Comparison of ENCODE assay signal across 9 cellular contexts in the genomic region with DNA sequence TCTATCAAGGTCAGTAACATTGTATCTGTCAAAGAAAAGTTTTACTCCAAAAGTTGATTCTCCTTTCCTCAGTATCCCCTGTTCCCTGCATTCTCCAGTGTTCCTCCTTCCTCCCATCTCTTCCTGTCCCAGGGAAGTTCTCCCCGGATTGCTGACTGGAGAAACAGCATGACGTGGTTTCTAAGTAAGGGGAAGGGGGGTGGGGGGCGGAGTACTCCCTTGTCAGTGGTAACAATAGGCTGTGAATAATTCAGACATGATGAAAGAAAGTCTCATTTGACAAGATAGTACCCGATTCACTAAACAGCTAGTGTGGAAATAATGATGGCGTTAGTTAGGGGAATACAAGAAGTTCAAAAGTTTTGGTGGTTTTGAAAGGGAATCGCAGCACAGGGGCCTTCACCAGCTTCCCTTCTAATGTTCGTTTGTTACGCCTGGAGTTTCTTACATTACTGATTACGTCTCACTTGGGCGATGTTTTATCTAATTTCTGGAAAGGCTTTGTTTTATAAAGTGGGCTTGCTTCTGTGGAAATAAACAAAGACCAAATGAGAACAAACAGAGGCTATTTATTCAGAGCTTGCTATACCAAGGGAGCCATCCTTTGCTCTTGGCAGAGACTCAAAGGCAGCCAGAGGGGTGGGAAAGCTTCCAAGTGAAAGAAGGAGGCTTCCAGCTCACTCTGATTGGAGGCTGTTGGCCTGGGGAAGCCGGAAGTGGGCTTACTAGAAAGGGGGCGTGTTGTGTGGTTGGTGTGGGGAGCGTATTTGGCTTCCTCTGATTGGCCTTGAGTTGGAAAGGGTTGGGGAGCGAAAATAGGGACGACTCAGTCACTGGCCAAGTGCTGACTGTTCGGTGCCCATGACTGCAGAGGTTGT.
DNase-seq lines count a peak whose midpoint lies in the region; ATAC-seq lines count a peak whose summit lies in the region.
"Had no signal": no experiment of that assay in that cellular context is flagged by ENCODE, and none has a peak within 500 bp of the region (broad histone marks: within the 10 kb centered on the region; RNA-seq: fewer than 3 reads in every experiment).

No MANE protein-coding gene starts in this region.

- H3K9ac ChIP-seq in muscle layer of colon (ENCODE audit: low read length) = no peak overlapping the region

- H3K4me3 ChIP-seq in muscle layer of colon (ENCODE audit: low read depth in 1 of 2, low read length in 2 of 2) = no peak overlapping the region

- H3K4me1 ChIP-seq in muscle layer of colon (ENCODE audit: insufficient read depth, low read length) = no peaks in the 10 kb centered on the region

- peak overlapping the region; percentile 37 for H3K27ac ChIP-seq in muscle layer of colon (ENCODE audit: low read depth, low read length)

- no peaks in the 10 kb centered on the region for H3K9me3 ChIP-seq in muscle layer of colon (ENCODE audit: low read length)

- no peaks in the 10 kb centered on the region for H3K27me3 Mint-ChIP-seq in activated CD4-positive, alpha-beta memory T cell treated with anti-CD3 and anti-CD28 coated beads for 36 hours
- no peaks in the 10 kb centered on the region for H3K27me3 Mint-ChIP-seq in activated CD4-positive, alpha-beta T cell treated with anti-CD3 and anti-CD28 coated beads, Interleukin-2, amount 10 ng/mL, durations not matched to agents 7 days and 5 days

- no peaks in the 10 kb centered on the region for H3K36me3 Mint-ChIP-seq in activated CD4-positive, alpha-beta memory T cell treated with anti-CD3 and anti-CD28 coated beads for 36 hours
- no peaks in the 10 kb centered on the region for H3K36me3 Mint-ChIP-seq in activated CD4-positive, alpha-beta T cell treated with anti-CD3 and anti-CD28 coated beads, Interleukin-2, amount 10 ng/mL, durations not matched to agents 7 days and 5 days (ENCODE audit: low read depth)

- DNase-seq in DMS79 (lab: John Stamatoyannopoulos, UW) (peak; percentile 8), NCI-H226 (peak; percentile 55), dermis blood vessel endothelial cell (peak; percentile 34)
- no peak for DNase-seq in activated CD4-positive, alpha-beta memory T cell treated with anti-CD3 and anti-CD28 coated beads for 36 hours
- DNase-seq in activated CD4-positive, alpha-beta T cell treated with anti-CD3 and anti-CD28 coated beads, Interleukin-2, amount 10 ng/mL, durations not matched to agents 7 days and 5 days = no peak
- DNase-seq: T-helper 2 cell had no signal

- H3K27ac Mint-ChIP-seq in activated CD4-positive, alpha-beta memory T cell treated with anti-CD3 and anti-CD28 coated beads for 36 hours = no peak overlapping the region
- no peak overlapping the region for H3K27ac Mint-ChIP-seq in activated CD4-positive, alpha-beta T cell treated with anti-CD3 and anti-CD28 coated beads, Interleukin-2, amount 10 ng/mL, durations not matched to agents 7 days and 5 days

- CTCF ChIA-PET in activated CD4-positive, alpha-beta memory T cell treated with anti-CD3 and anti-CD28 coated beads for 36 hours (lab: Charles Lee) = no interaction called here
- CTCF ChIA-PET in activated CD4-positive, alpha-beta T cell treated with anti-CD3 and anti-CD28 coated beads, Interleukin-2, amount 10 ng/mL, durations not matched to agents 7 days and 5 days (lab: Charles Lee) = no interaction called here

- no peaks in the 10 kb centered on the region for H3K36me3 ChIP-seq in muscle layer of colon (ENCODE audit: insufficient read depth, low read length)

- H3K4me3 Mint-ChIP-seq in activated CD4-positive, alpha-beta memory T cell treated with anti-CD3 and anti-CD28 coated beads for 36 hours = no peak overlapping the region
- H3K4me3 Mint-ChIP-seq in activated CD4-positive, alpha-beta T cell treated with anti-CD3 and anti-CD28 coated beads, Interleukin-2, amount 10 ng/mL, durations not matched to agents 7 days and 5 days = no peak overlapping the region

- POLR2A ChIA-PET in activated CD4-positive, alpha-beta memory T cell treated with anti-CD3 and anti-CD28 coated beads for 36 hours (lab: Charles Lee) = no interaction called here
- POLR2A ChIA-PET in activated CD4-positive, alpha-beta T cell treated with anti-CD3 and anti-CD28 coated beads, Interleukin-2, amount 10 ng/mL, durations not matched to agents 7 days and 5 days (lab: Charles Lee) = no interaction called here

- ATAC-seq in GM21576 (IDR thresholded peaks at IDR 0.05; ENCODE audit: unreplicated experiment) (no peak), HG03354 (IDR thresholded peaks at IDR 0.05; ENCODE audit: poor library complexity, severe bottlenecking, unreplicated experiment) (no peak)

- no peaks in the 10 kb centered on the region for H3K4me1 Mint-ChIP-seq in activated CD4-positive, alpha-beta memory T cell treated with anti-CD3 and anti-CD28 coated beads for 36 hours (ENCODE audit: low read depth)
- no peaks in the 10 kb centered on the region for H3K4me1 Mint-ChIP-seq in activated CD4-positive, alpha-beta T cell treated with anti-CD3 and anti-CD28 coated beads, Interleukin-2, amount 10 ng/mL, durations not matched to agents 7 days and 5 days

- H3K27me3 ChIP-seq in muscle layer of colon (ENCODE audit: control insufficient read depth in 1 of 2, insufficient read depth in 2 of 2, low read length in 2 of 2) = no peaks in the 10 kb centered on the region

- intact Hi-C loops in activated CD4-positive, alpha-beta memory T cell treated with anti-CD3 and anti-CD28 coated beads for 36 hours (cut with micrococcal nuclease) = no loop called here

- H3K9me3 Mint-ChIP-seq in activated CD4-positive, alpha-beta memory T cell treated with anti-CD3 and anti-CD28 coated beads for 36 hours = no peaks in the 10 kb centered on the region
- no peaks in the 10 kb centered on the region for H3K9me3 Mint-ChIP-seq in activated CD4-positive, alpha-beta T cell treated with anti-CD3 and anti-CD28 coated beads, Interleukin-2, amount 10 ng/mL, durations not matched to agents 7 days and 5 days

Comparison
In these comparisons a context has a peak if more than half of its experiments do, and no peak if none do; other contexts are left out.
1. DNase-seq: peak in DMS79 (single experiment), NCI-H226 (single experiment) and dermis blood vessel endothelial cell (single experiment); none in activated CD4-positive, alpha-beta memory T cell treated with anti-CD3 and anti-CD28 coated beads for 36 hours (single experiment) and activated CD4-positive, alpha-beta T cell treated with anti-CD3 and anti-CD28 coated beads, Interleukin-2, amount 10 ng/mL, durations not matched to agents 7 days and 5 days (single experiment).